Comparison of ENCODE assay signal across 23 cellular contexts in genomic region chr5:4042311-4042710, GRCh38.
A peak's percentile ranks its signal among the peaks of the same experiment; 100 is the strongest.
DNase-seq lines count a peak whose midpoint lies in the region; ATAC-seq lines count a peak whose summit lies in the region.
"Had no signal": no experiment of that assay in that cellular context is flagged by ENCODE, and none has a peak within 500 bp of the region (broad histone marks: within the 10 kb centered on the region; RNA-seq: fewer than 3 reads in every experiment).

No MANE protein-coding gene starts in this region.

- H3K4me1 Mint-ChIP-seq in stimulated activated naive CD8-positive, alpha-beta T cell treated with anti-CD3 and anti-CD28 coated beads, Interleukin-15, amount 100 ng/mL, for 72 hours = peaks cover 7% of the 10 kb centered on the region
- peaks cover 10% of the 10 kb centered on the region for H3K4me1 Mint-ChIP-seq in activated T-helper 1 cell treated with anti-CD3 and anti-CD28 coated beads, Interleukin-12 subunit alpha, Interleukin-12 subunit beta, Interleukin-2, Interleukin-4 antibody, amounts not matched to agents 30 ng/mL and 10 ng/mL and 1 ng/mL, durations not matched to agents 14 hours and 24 hours and 36 hours (ENCODE audit: low read depth)

- intact Hi-C loops in activated T-helper 1 cell treated with anti-CD3 and anti-CD28 coated beads, Interleukin-12 subunit alpha, Interleukin-12 subunit beta, Interleukin-2, Interleukin-4 antibody, amounts not matched to agents 30 ng/mL and 10 ng/mL and 1 ng/mL, durations not matched to agents 14 hours and 24 hours and 36 hours (cut with micrococcal nuclease) = no loop called here
- intact Hi-C loops in left ventricle myocardium superior (cut with micrococcal nuclease) = no loop called here

- H3K4me3 Mint-ChIP-seq in stimulated activated naive CD8-positive, alpha-beta T cell treated with anti-CD3 and anti-CD28 coated beads, Interleukin-15, amount 100 ng/mL, for 72 hours = no peak overlapping the region
- H3K4me3 Mint-ChIP-seq in activated T-helper 1 cell treated with anti-CD3 and anti-CD28 coated beads, Interleukin-12 subunit alpha, Interleukin-12 subunit beta, Interleukin-2, Interleukin-4 antibody, amounts not matched to agents 30 ng/mL and 10 ng/mL and 1 ng/mL, durations not matched to agents 14 hours and 24 hours and 36 hours = no peak overlapping the region
- H3K4me3 Mint-ChIP-seq: stimulated activated naive CD8-positive, alpha-beta T cell treated with anti-CD3 and anti-CD28 coated beads, Interleukin-15, Interleukin-2, amounts not matched to agents 100 ng/mL and 50 ng/mL, for 24 hours had no signal

- H3K36me3 Mint-ChIP-seq in activated T-helper 1 cell treated with anti-CD3 and anti-CD28 coated beads, Interleukin-12 subunit alpha, Interleukin-12 subunit beta, Interleukin-2, Interleukin-4 antibody, amounts not matched to agents 30 ng/mL and 10 ng/mL and 1 ng/mL, durations not matched to agents 14 hours and 24 hours and 36 hours (ENCODE audit: low read depth) = peaks cover 7% of the 10 kb centered on the region

- DNase-seq in stimulated activated naive CD8-positive, alpha-beta T cell treated with anti-CD3 and anti-CD28 coated beads, Interleukin-15, amount 100 ng/mL, for 72 hours = peak in 1 of 2 donors; percentile 37
- DNase-seq in stimulated activated naive CD8-positive, alpha-beta T cell treated with anti-CD3 and anti-CD28 coated beads, Interleukin-15, Interleukin-2, amounts not matched to agents 100 U/mL and 50 U/mL, for 24 hours = no peak
- peak; percentile 13 for DNase-seq in activated T-helper 1 cell treated with anti-CD3 and anti-CD28 coated beads, Interleukin-12 subunit alpha, Interleukin-12 subunit beta, Interleukin-2, Interleukin-4 antibody, amounts not matched to agents 30 ng/mL and 10 ng/mL and 1 ng/mL, durations not matched to agents 14 hours and 24 hours and 36 hours (ENCODE audit: low spot score)
- DNase-seq in left ventricle myocardium superior (no peak), GM19240 (ENCODE audit: insufficient read length, low spot score) (no peak), NCI-H187 (lab: John Stamatoyannopoulos, UW) (no peak)
- DNase-seq: activated CD8-positive, alpha-beta memory T cell treated with anti-CD3 and anti-CD28 coated beads, Interleukin-2, amount 50 U/mL, for 4 hours; activated gamma-delta T cell; anterior cingulate cortex; CD8-positive, alpha-beta memory T cell; DMS79; effector CD4-positive, alpha-beta T cell; NCI-H1092 treated with DMSO at 0.1 percent for 48 hours; NCI-H524; psoas muscle; small intestine; stimulated activated CD4-positive, alpha-beta T cell treated with anti-CD3 and anti-CD28 coated beads, Interleukin-2, amount 100 ng/mL, for 48 hours; T-helper 9 cell; trophoblast cell had no signal

- peaks cover 7 to 21% of the 10 kb centered on the region in 2 donors for H3K9me3 Mint-ChIP-seq in stimulated activated naive CD8-positive, alpha-beta T cell treated with anti-CD3 and anti-CD28 coated beads, Interleukin-15, amount 100 ng/mL, for 72 hours
- peaks cover 59% of the 10 kb centered on the region for H3K9me3 Mint-ChIP-seq in activated T-helper 1 cell treated with anti-CD3 and anti-CD28 coated beads, Interleukin-12 subunit alpha, Interleukin-12 subunit beta, Interleukin-2, Interleukin-4 antibody, amounts not matched to agents 30 ng/mL and 10 ng/mL and 1 ng/mL, durations not matched to agents 14 hours and 24 hours and 36 hours
- H3K9me3 Mint-ChIP-seq: stimulated activated naive CD8-positive, alpha-beta T cell treated with anti-CD3 and anti-CD28 coated beads, Interleukin-15, Interleukin-2, amounts not matched to agents 100 ng/mL and 50 ng/mL, for 24 hours had no signal

- H3K27me3 Mint-ChIP-seq in stimulated activated naive CD8-positive, alpha-beta T cell treated with anti-CD3 and anti-CD28 coated beads, Interleukin-15, amount 100 ng/mL, for 72 hours = no peaks in the 10 kb centered on the region
- no peaks in the 10 kb centered on the region for H3K27me3 Mint-ChIP-seq in activated T-helper 1 cell treated with anti-CD3 and anti-CD28 coated beads, Interleukin-12 subunit alpha, Interleukin-12 subunit beta, Interleukin-2, Interleukin-4 antibody, amounts not matched to agents 30 ng/mL and 10 ng/mL and 1 ng/mL, durations not matched to agents 14 hours and 24 hours and 36 hours (ENCODE audit: insufficient read depth)
- H3K27me3 Mint-ChIP-seq: stimulated activated naive CD8-positive, alpha-beta T cell treated with anti-CD3 and anti-CD28 coated beads, Interleukin-15, Interleukin-2, amounts not matched to agents 100 ng/mL and 50 ng/mL, for 24 hours had no signal

- no peak for ATAC-seq in stimulated activated naive CD8-positive, alpha-beta T cell treated with anti-CD3 and anti-CD28 coated beads, Interleukin-15, amount 100 ng/mL, for 72 hours
- no peak for ATAC-seq in stimulated activated naive CD8-positive, alpha-beta T cell treated with anti-CD3 and anti-CD28 coated beads, Interleukin-15, Interleukin-2, amounts not matched to agents 100 U/mL and 50 U/mL, for 24 hours
- peak; percentile 72 for ATAC-seq in left ventricle myocardium superior
- no peak for ATAC-seq in GM21528 (IDR thresholded peaks at IDR 0.05; ENCODE audit: low FRiP score, unreplicated experiment)
- ATAC-seq: activated CD4-positive, CD25-positive, alpha-beta regulatory T cell treated with anti-CD3 and anti-CD28 coated beads, Interleukin-2, amount 50 U/mL, for 24 hours; psoas muscle; SK-N-SH treated with all-trans-retinoic acid at 6 μM for 48 hours had no signal

- peak overlapping the region; percentile 65 to 81 for H3K27ac Mint-ChIP-seq in stimulated activated naive CD8-positive, alpha-beta T cell treated with anti-CD3 and anti-CD28 coated beads, Interleukin-15, amount 100 ng/mL, for 72 hours
- peak overlapping the region; percentile 12 for H3K27ac Mint-ChIP-seq in activated T-helper 1 cell treated with anti-CD3 and anti-CD28 coated beads, Interleukin-12 subunit alpha, Interleukin-12 subunit beta, Interleukin-2, Interleukin-4 antibody, amounts not matched to agents 30 ng/mL and 10 ng/mL and 1 ng/mL, durations not matched to agents 14 hours and 24 hours and 36 hours
- H3K27ac Mint-ChIP-seq: stimulated activated naive CD8-positive, alpha-beta T cell treated with anti-CD3 and anti-CD28 coated beads, Interleukin-15, Interleukin-2, amounts not matched to agents 100 ng/mL and 50 ng/mL, for 24 hours had no signal
